Comparison of ENCODE assay signal across 12 cellular contexts in the genomic region with DNA sequence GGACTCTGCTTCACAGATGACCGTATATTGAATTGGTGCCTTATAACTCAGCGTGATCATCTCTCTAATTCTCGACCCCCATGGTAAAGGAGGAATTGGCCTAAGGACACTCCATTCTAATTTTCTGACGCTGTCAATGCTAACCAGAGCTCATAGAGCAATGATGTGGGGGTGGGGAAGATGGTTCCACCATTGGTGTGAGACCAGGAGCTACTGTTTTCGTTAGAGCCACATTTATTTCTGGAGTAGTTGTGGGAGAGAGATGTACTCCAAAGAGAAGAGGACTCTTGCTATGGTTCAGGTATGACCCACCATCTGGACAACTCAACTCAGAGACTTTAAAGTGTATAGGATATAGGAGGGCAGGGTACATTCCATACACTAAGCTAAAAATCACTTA. TPM values are rescaled to one million over a fixed set of nuclear protein-coding genes. Genes with fewer than 3 reads are reported as not detected.
DNase-seq lines count a peak whose midpoint lies in the region; ATAC-seq, FAIRE-seq and TF ChIP-seq lines count a peak whose summit lies in the region.
"Had no signal": no experiment of that assay in that cellular context is flagged by ENCODE, and none has a peak within 500 bp of the region (broad histone marks: within the 10 kb centered on the region; RNA-seq: fewer than 3 reads in every experiment).

No MANE protein-coding gene starts in this region.

- H3K27me3 ChIP-seq in ACC112 (ENCODE audit: insufficient read depth, low read length) (no peaks in the 10 kb centered on the region), astrocyte (ENCODE audit: insufficient read depth, low read length) (no peaks in the 10 kb centered on the region), mucosa of rectum (ENCODE audit: control insufficient read depth in 2 of 2, insufficient read depth in 2 of 2, low read length in 2 of 2) (no peaks in the 10 kb centered on the region)

- H3K4me1 ChIP-seq in ACC112 (ENCODE audit: control insufficient read depth, insufficient read depth, low read length, unreplicated experiment) = peaks cover 62% of the 10 kb centered on the region
- H3K4me1 ChIP-seq in astrocyte (ENCODE audit: insufficient read depth, low read length) = peaks cover 23% of the 10 kb centered on the region
- H3K4me1 ChIP-seq in mucosa of rectum (ENCODE audit: control insufficient read depth in 2 of 2, insufficient read depth in 2 of 2, low read length in 2 of 2) = no peaks in the 10 kb centered on the region

- peak overlapping the region; percentile 73 for H3K4me2 ChIP-seq in astrocyte (ENCODE audit: low read length)

- H3K27me3 Mint-ChIP-seq in HFFc6 (ENCODE audit: insufficient read depth) (no peaks in the 10 kb centered on the region; the same call in none of the 2 replicates), astrocyte (ENCODE audit: low read depth, unreplicated experiment) (no peaks in the 10 kb centered on the region)

- ATAC-seq in GM19467 (IDR thresholded peaks at IDR 0.05; ENCODE audit: unreplicated experiment) (no peak), GM18867 (IDR thresholded peaks at IDR 0.05; ENCODE audit: unreplicated experiment) (no peak), HG03095 (IDR thresholded peaks at IDR 0.05; ENCODE audit: unreplicated experiment) (no peak)

- peak overlapping the region; percentile 76 for H3K4me3 ChIP-seq in ACC112 (ENCODE audit: low read depth, low read length)
- no peak overlapping the region for H3K4me3 ChIP-seq in astrocyte (ENCODE audit: insufficient read depth, low read depth, low read length)
- peak overlapping the region in 1 of 2 donors; percentile 59 for H3K4me3 ChIP-seq in mucosa of rectum (ENCODE audit: low read length in 2 of 2)

- H3K9me3 ChIP-seq in astrocyte (ENCODE audit: insufficient read depth, low read depth, low read length) = no peaks in the 10 kb centered on the region
- no peaks in the 10 kb centered on the region for H3K9me3 ChIP-seq in mucosa of rectum (ENCODE audit: control insufficient read depth in 2 of 2, low read length in 2 of 2)

- DNase-seq in HFFc6 (no peak), astrocyte (ENCODE audit: low read depth) (no peak), GM19239 (ENCODE audit: insufficient read length, low spot score) (no peak)
- DNase-seq: activated T-cell treated with anti-CD3 and anti-CD28 coated beads for 4 hours, amygdala, DND-41 had no signal

- peaks cover 74% of the 10 kb centered on the region for H3K79me2 ChIP-seq in ACC112 (ENCODE audit: control insufficient read depth, insufficient read depth, low read length, unreplicated experiment)
- H3K79me2 ChIP-seq in astrocyte (ENCODE audit: insufficient read depth, low read length) = peaks cover 20% of the 10 kb centered on the region

- FAIRE-seq in astrocyte (lab: Jason Lieb, UNC) = no peak
- no peak for FAIRE-seq in GM19239 (lab: Jason Lieb, UNC)

- TF ChIP-seq CTCF in HFFc6 (IDR thresholded peaks at IDR 0.05) = no peak
- no peak for TF ChIP-seq CTCF in astrocyte (IDR thresholded peaks at IDR 0.05; ENCODE audit: insufficient read depth, low read depth, low read length)

- H3K27ac ChIP-seq in ACC112 (ENCODE audit: low read depth, low read length) = peak overlapping the region; percentile 96
- H3K27ac ChIP-seq in astrocyte (ENCODE audit: low read depth, low read length) = peak overlapping the region; percentile 59
- peak overlapping the region; percentile 38 to 57 for H3K27ac ChIP-seq in mucosa of rectum (ENCODE audit: low read depth in 2 of 2, low read length in 2 of 2)
- H3K27ac ChIP-seq: VCaP had no signal

- H3K9ac ChIP-seq in astrocyte (ENCODE audit: low read length) = peak overlapping the region; percentile 53
- H3K9ac ChIP-seq in mucosa of rectum (ENCODE audit: low read depth in 1 of 2, low read length in 2 of 2) = peak overlapping the region in 1 of 2 donors; percentile 27

- H3K36me3 Mint-ChIP-seq in HFFc6 (ENCODE audit: low read depth) (peaks cover 64% of the 10 kb centered on the region), astrocyte (ENCODE audit: low read depth, unreplicated experiment) (peaks cover 20% of the 10 kb centered on the region)

- no peaks in the 10 kb centered on the region for H3K9me3 Mint-ChIP-seq in HFFc6
- H3K9me3 Mint-ChIP-seq in astrocyte (ENCODE audit: unreplicated experiment) = no peaks in the 10 kb centered on the region

- H3K4me1 Mint-ChIP-seq in HFFc6 (ENCODE audit: low read depth) (peaks cover 97% of the 10 kb centered on the region), astrocyte (ENCODE audit: low read depth, unreplicated experiment) (peaks cover 11% of the 10 kb centered on the region)

- peak overlapping the region; percentile 84 for H3K4me3 Mint-ChIP-seq in HFFc6
- no peak overlapping the region for H3K4me3 Mint-ChIP-seq in astrocyte (ENCODE audit: unreplicated experiment)

- H2AFZ ChIP-seq in ACC112 (ENCODE audit: low read length, unreplicated experiment) = no peak overlapping the region
- H2AFZ ChIP-seq in astrocyte (ENCODE audit: low read depth, low read length) = no peak overlapping the region

- peak overlapping the region; percentile 97 for H3K27ac Mint-ChIP-seq in HFFc6
- no peak overlapping the region for H3K27ac Mint-ChIP-seq in astrocyte (ENCODE audit: unreplicated experiment)

- H3K36me3 ChIP-seq in ACC112 (ENCODE audit: insufficient read depth, low read length) (peaks cover 41% of the 10 kb centered on the region), astrocyte (ENCODE audit: insufficient read depth, low read length) (peaks cover 47% of the 10 kb centered on the region), mucosa of rectum (ENCODE audit: control insufficient read depth in 2 of 2, insufficient read depth in 2 of 2, low read length in 2 of 2) (peaks cover 18 to 19% of the 10 kb centered on the region in 2 donors)

- no peaks in the 10 kb centered on the region for H4K20me1 ChIP-seq in astrocyte (ENCODE audit: insufficient read depth, low read length)

RNA-seq across cellular contexts. Expression of gene ZBTB38, which starts 16.3 kb away (rescaled TPM):
- 100 to 1,000 TPM; 146 to 172 (median 158) TPM for total RNA-seq in HFFc6 (2021; fragmentation: NEBNext Ultra II Directional; extraction: Animal tissue kit (Norgen Biotek cat#: 25700))
- total RNA-seq in astrocyte = 57.6 and 60.7 TPM in 2 replicates
